Comparison of ENCODE assay signal across 29 cellular contexts in the genomic region with DNA sequence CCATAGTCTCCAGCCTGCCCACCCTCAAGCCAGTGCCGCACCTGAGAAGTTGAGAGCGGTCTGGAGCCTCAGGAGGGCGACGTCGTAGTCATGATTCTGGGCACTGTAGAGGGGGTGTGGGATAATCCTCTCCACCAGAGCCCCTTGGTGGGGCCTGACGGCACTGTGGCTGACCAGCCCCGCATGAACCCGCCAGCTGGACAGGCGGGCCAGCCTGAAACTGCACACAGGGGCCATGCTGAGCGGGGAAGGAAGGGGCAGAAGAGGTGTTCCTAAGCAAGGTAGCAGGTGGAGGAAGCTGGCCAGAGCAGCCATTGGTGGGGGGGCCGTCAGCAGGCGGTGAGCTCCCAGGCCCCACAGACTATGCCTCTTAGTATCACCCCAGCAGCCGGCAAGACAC.
"Had no signal": no experiment of that assay in that cellular context is flagged by ENCODE, and none has a peak within 500 bp of the region (broad histone marks: within the 10 kb centered on the region; RNA-seq: fewer than 3 reads in every experiment).

No MANE protein-coding gene starts in this region.

- H3K4me3 Mint-ChIP-seq: dendritic cell treated with granulocyte-macrophage colony-stimulating factor and Interleukin-4, amounts not matched to agents 40 ng/mL and 50 ng/mL, for 4 days; effector memory CD8-positive, alpha-beta T cell; endodermal cell had no signal

- H3K9me3 Mint-ChIP-seq: dendritic cell treated with granulocyte-macrophage colony-stimulating factor and Interleukin-4, amounts not matched to agents 40 ng/mL and 50 ng/mL, for 4 days; effector memory CD8-positive, alpha-beta T cell; endodermal cell had no signal

- H3K9me3 ChIP-seq: colonic mucosa, esophagus muscularis mucosa, esophagus squamous epithelium, gastrocnemius medialis, gastroesophageal sphincter, heart left ventricle, heart right ventricle had no signal

- H3K36me3 ChIP-seq: colonic mucosa had no signal

- H3K27me3 ChIP-seq: colonic mucosa, dorsolateral prefrontal cortex, esophagus muscularis mucosa, esophagus squamous epithelium, foreskin keratinocyte, gastrocnemius medialis, gastroesophageal sphincter, heart left ventricle, heart right ventricle had no signal

- H3K27ac Mint-ChIP-seq: dendritic cell treated with granulocyte-macrophage colony-stimulating factor and Interleukin-4, amounts not matched to agents 40 ng/mL and 50 ng/mL, for 4 days; effector memory CD8-positive, alpha-beta T cell; endodermal cell had no signal

- H3K4me1 ChIP-seq: gastrocnemius medialis, heart right ventricle had no signal

- DNase-seq: colonic mucosa; cortex of kidney; dermis blood vessel endothelial cell; dorsolateral prefrontal cortex; effector CD4-positive, alpha-beta T cell; effector CD8-positive, alpha-beta T cell; effector memory CD4-positive, alpha-beta T cell; effector memory CD8-positive, alpha-beta T cell; endodermal cell; erythroblast; esophagus squamous epithelium; foreskin fibroblast; foreskin keratinocyte; foreskin melanocyte; gastrocnemius medialis; glutamatergic neuron; head of caudate nucleus; heart left ventricle; heart right ventricle had no signal

- H3K4me3 ChIP-seq: colonic mucosa, coronary artery, dorsolateral prefrontal cortex, esophagus muscularis mucosa, esophagus squamous epithelium, gastrocnemius medialis, gastroesophageal sphincter, heart left ventricle, heart right ventricle had no signal

- H3K27ac ChIP-seq: colonic mucosa, coronary artery, dorsolateral prefrontal cortex, epithelial cell of prostate, esophagus muscularis mucosa, esophagus squamous epithelium, foreskin keratinocyte, gastrocnemius medialis, gastroesophageal sphincter, heart left ventricle, heart right ventricle had no signal

- ATAC-seq: effector memory CD8-positive, alpha-beta T cell; esophagus mucosa; foreskin keratinocyte; gastroesophageal sphincter; heart left ventricle; heart right ventricle had no signal

- H3K27me3 Mint-ChIP-seq: dendritic cell treated with granulocyte-macrophage colony-stimulating factor and Interleukin-4, amounts not matched to agents 40 ng/mL and 50 ng/mL, for 4 days; effector memory CD8-positive, alpha-beta T cell had no signal

- FAIRE-seq: colon, endometrium, endothelial cell of umbilical vein, frontal cortex had no signal
